ENCODE assay signal across 20 cellular contexts in the genomic region with DNA sequence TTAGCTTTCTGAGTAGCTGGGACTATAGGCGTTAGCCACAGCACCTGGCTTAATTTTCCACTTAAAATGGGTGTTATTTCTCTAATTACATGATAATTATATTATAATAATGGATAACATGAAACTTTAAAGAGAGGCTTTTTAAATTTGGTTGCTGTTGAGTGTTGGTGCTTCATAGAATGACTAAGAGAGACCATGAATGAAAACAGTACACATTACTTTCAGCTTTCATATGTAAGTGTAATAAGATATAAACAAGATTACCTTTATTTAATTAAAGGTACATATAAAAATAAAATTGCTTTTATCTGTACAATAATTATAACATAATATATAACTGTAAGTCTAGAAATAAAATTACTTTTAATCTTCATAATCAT.
DNase-seq lines count a peak whose midpoint lies in the region; ATAC-seq and FAIRE-seq lines count a peak whose summit lies in the region.
"Had no signal": no experiment of that assay in that cellular context is flagged by ENCODE, and none has a peak within 500 bp of the region (broad histone marks: within the 10 kb centered on the region; RNA-seq: fewer than 3 reads in every experiment).

No MANE protein-coding gene starts in this region.

- peak; percentile 16 for ATAC-seq in HG02981 (IDR thresholded peaks at IDR 0.05; ENCODE audit: unreplicated experiment)
- ATAC-seq in activated T-helper 17 cell treated with anti-CD3 and anti-CD28 coated beads, Interleukin-2, amount 50 U/mL, for 72 hours (replicated peaks), result peak; percentile 64
- no peak for ATAC-seq in GM18498 (IDR thresholded peaks at IDR 0.05; ENCODE audit: unreplicated experiment)
- ATAC-seq: left lobe of liver had no signal

- H3K4me3 Mint-ChIP-seq in activated T-cell treated with anti-CD3 and anti-CD28 coated beads, Interleukin-2, amount 50 U/mL, for 24 hours, result no peak overlapping the region
- no peak overlapping the region for H3K4me3 Mint-ChIP-seq in activated T-helper 17 cell treated with anti-CD3 and anti-CD28 coated beads, Interleukin-2, amount 50 U/mL, for 72 hours
- H3K4me3 Mint-ChIP-seq: activated CD4-positive, alpha-beta T cell treated with anti-CD3 and anti-CD28 coated beads, Interleukin-2, amount 10 ng/mL, durations not matched to agents 7 days and 5 days; brain had no signal

- no peaks in the 10 kb centered on the region for H3K9me3 Mint-ChIP-seq in activated T-cell treated with anti-CD3 and anti-CD28 coated beads, Interleukin-2, amount 50 U/mL, for 24 hours
- H3K9me3 Mint-ChIP-seq in activated T-helper 17 cell treated with anti-CD3 and anti-CD28 coated beads, Interleukin-2, amount 50 U/mL, for 72 hours, result peaks cover 3% of the 10 kb centered on the region

- peak overlapping the region; percentile 74 for H3K27ac Mint-ChIP-seq in activated T-cell treated with anti-CD3 and anti-CD28 coated beads, Interleukin-2, amount 50 U/mL, for 24 hours
- H3K27ac Mint-ChIP-seq in activated T-helper 17 cell treated with anti-CD3 and anti-CD28 coated beads, Interleukin-2, amount 50 U/mL, for 72 hours, result no peak overlapping the region
- H3K27ac Mint-ChIP-seq: activated CD4-positive, alpha-beta T cell treated with anti-CD3 and anti-CD28 coated beads, Interleukin-2, amount 10 ng/mL, durations not matched to agents 7 days and 5 days had no signal

- peaks cover 4% of the 10 kb centered on the region for H3K36me3 Mint-ChIP-seq in activated T-cell treated with anti-CD3 and anti-CD28 coated beads, Interleukin-2, amount 50 U/mL, for 24 hours (ENCODE audit: low read depth)
- H3K36me3 Mint-ChIP-seq in activated T-helper 17 cell treated with anti-CD3 and anti-CD28 coated beads, Interleukin-2, amount 50 U/mL, for 72 hours (ENCODE audit: low read depth), result no peaks in the 10 kb centered on the region

- peaks cover 66% of the 10 kb centered on the region for H3K4me1 Mint-ChIP-seq in activated T-cell treated with anti-CD3 and anti-CD28 coated beads, Interleukin-2, amount 50 U/mL, for 24 hours (ENCODE audit: low read depth)
- peaks cover 19% of the 10 kb centered on the region for H3K4me1 Mint-ChIP-seq in activated T-helper 17 cell treated with anti-CD3 and anti-CD28 coated beads, Interleukin-2, amount 50 U/mL, for 72 hours

- DNase-seq in activated T-cell treated with anti-CD3 and anti-CD28 coated beads, Interleukin-2, amount 50 U/mL, for 24 hours, result no peak
- DNase-seq in activated T-cell treated with anti-CD3 and anti-CD28 coated beads, Interleukin-2, amount 50 U/mL, for 1 hour, result no peak
- no peak for DNase-seq in GOT3 (lab: John Stamatoyannopoulos, UW)
- no peak for DNase-seq in HTR-8/SVneo (ENCODE audit: insufficient read length, low spot score)
- DNase-seq in NCI-H1092 (lab: John Stamatoyannopoulos, UW), result no peak
- DNase-seq: activated CD4-positive, alpha-beta T cell treated with anti-CD3 and anti-CD28 coated beads, Interleukin-2, amount 10 ng/mL, durations not matched to agents 7 days and 5 days; activated effector memory CD4-positive, alpha-beta T cell treated with Interleukin-2 at 50 U/mL for 16 hours; DMS53; effector CD8-positive, alpha-beta T cell; GF-D8; NCI-H2171 treated with DMSO at 0.1 percent for 48 hours; NCI-H526; SK-N-SH; stimulated activated CD4-positive, alpha-beta T cell treated with anti-CD3 and anti-CD28 coated beads, Interleukin-2, amount 100 ng/mL, for 24 hours; upper lobe of left lung had no signal

- no peaks in the 10 kb centered on the region for H3K27me3 Mint-ChIP-seq in activated T-cell treated with anti-CD3 and anti-CD28 coated beads, Interleukin-2, amount 50 U/mL, for 24 hours
- H3K27me3 Mint-ChIP-seq in activated T-helper 17 cell treated with anti-CD3 and anti-CD28 coated beads, Interleukin-2, amount 50 U/mL, for 72 hours, result no peaks in the 10 kb centered on the region
- H3K27me3 Mint-ChIP-seq: activated CD4-positive, alpha-beta T cell treated with anti-CD3 and anti-CD28 coated beads, Interleukin-2, amount 10 ng/mL, durations not matched to agents 7 days and 5 days; brain had no signal

- FAIRE-seq in HTR-8/SVneo (lab: Jason Lieb, UNC), result no peak
